Comparison of ENCODE assay signal across 23 cellular contexts in genomic region chr12:29559194-29559593, GRCh38.
A peak's percentile ranks its signal among the peaks of the same experiment; 100 is the strongest.
DNase-seq lines count a peak whose midpoint lies in the region; ATAC-seq, FAIRE-seq and TF ChIP-seq lines count a peak whose summit lies in the region.
"Had no signal": no experiment of that assay in that cellular context is flagged by ENCODE, and none has a peak within 500 bp of the region (broad histone marks: within the 10 kb centered on the region; RNA-seq: fewer than 3 reads in every experiment).

No MANE protein-coding gene starts in this region.

- peak overlapping the region; percentile 72 for H2AFZ ChIP-seq in endothelial cell of umbilical vein (ENCODE audit: low read depth, low read length)
- H2AFZ ChIP-seq in neuronal stem cell (ENCODE audit: low read length) = peak overlapping the region; percentile 41
- H2AFZ ChIP-seq: GM23338 had no signal

- ATAC-seq in heart right ventricle = peak in 1 of 8 donors; percentile 24
- ATAC-seq in left ventricle myocardium superior = no peak
- ATAC-seq in activated T-helper 17 cell treated with anti-CD3 and anti-CD28 coated beads, Interleukin-2, amount 50 U/mL, for 72 hours (replicated peaks) = no peak
- no peak for ATAC-seq in HG03139 (IDR thresholded peaks at IDR 0.05; ENCODE audit: unreplicated experiment)

- no peak for FAIRE-seq in endothelial cell of umbilical vein (lab: Jason Lieb, UNC)
- FAIRE-seq: keratinocyte, TTC549 had no signal

- no peak overlapping the region for H3K18ac ChIP-seq in neuronal stem cell (ENCODE audit: low read length)

- no peaks in the 10 kb centered on the region for H4K20me1 ChIP-seq in endothelial cell of umbilical vein (replicated peaks; ENCODE audit: control insufficient read depth, extremely low read depth, insufficient read depth, low read length)

- no peak overlapping the region for H3K9ac ChIP-seq in endothelial cell of umbilical vein (replicated peaks; ENCODE audit: extremely low read depth, insufficient read depth, low read length)
- no peak overlapping the region for H3K9ac ChIP-seq in neuronal stem cell (ENCODE audit: low read depth, low read length, poor library complexity)

- no peak overlapping the region for H4K8ac ChIP-seq in neuronal stem cell (ENCODE audit: low read depth, low read length)

- H3K4me1 Mint-ChIP-seq in activated T-helper 17 cell treated with anti-CD3 and anti-CD28 coated beads, Interleukin-2, amount 50 U/mL, for 72 hours = no peaks in the 10 kb centered on the region

- H3K27ac Mint-ChIP-seq in activated T-helper 17 cell treated with anti-CD3 and anti-CD28 coated beads, Interleukin-2, amount 50 U/mL, for 72 hours = no peak overlapping the region
- H3K27ac Mint-ChIP-seq: activated CD4-positive, alpha-beta T cell treated with anti-CD3 and anti-CD28 coated beads, Interleukin-2, amount 10 ng/mL, durations not matched to agents 7 days and 5 days; CD4-positive, CD25-positive, alpha-beta regulatory T cell; endodermal cell; GM23338 had no signal

- H2BK12ac ChIP-seq in neuronal stem cell (ENCODE audit: low read length) = no peak overlapping the region

- H4K91ac ChIP-seq in neuronal stem cell (ENCODE audit: low read depth, low read length, poor library complexity) = no peak overlapping the region

- no peak overlapping the region for H2BK15ac ChIP-seq in neuronal stem cell (ENCODE audit: low read length)

- H3K9me1 ChIP-seq in endothelial cell of umbilical vein (replicated peaks; ENCODE audit: control insufficient read depth, extremely low read depth, insufficient read depth, low read length) = no peaks in the 10 kb centered on the region

- H3K79me2 ChIP-seq in endothelial cell of umbilical vein (ENCODE audit: control insufficient read depth, insufficient read depth, low read length) = no peaks in the 10 kb centered on the region

- TF ChIP-seq CTCF in heart right ventricle (IDR thresholded peaks at IDR 0.05) (no peak), endothelial cell of umbilical vein (IDR thresholded peaks at IDR 0.05; ENCODE audit: extremely low read depth in 1 of 2, insufficient read depth in 1 of 2, low read depth in 1 of 2, low read length in 2 of 2) (no peak), vagina (IDR thresholded peaks at IDR 0.05) (no peak)

- no peak overlapping the region for H2BK5ac ChIP-seq in neuronal stem cell (ENCODE audit: low read length)

- 53 to 71% methylated on average over 4 of the region's 4 CpGs for WGBS in heart right ventricle, 2 donors
- WGBS in neuronal stem cell (ENCODE audit: extremely low coverage in 2 of 2, insufficient read length in 2 of 2, insufficient replicate concordance in 1 of 2), 2 donors = no CpG with 5 or more reads among the region's 4 CpGs

- CTCF ChIA-PET in endothelial cell of umbilical vein (lab: Charles Lee) = interaction anchor here (0.7 to 1.3 kb wide), 2 partner anchors 24 to 39 kb away, joined by 3 read pairs; no protein-coding TSS in a partner anchor

- POLR2A ChIA-PET in endothelial cell of umbilical vein (lab: Charles Lee) = no interaction called here

- H3K14ac ChIP-seq in neuronal stem cell (ENCODE audit: low read length) = no peak overlapping the region

- dilution Hi-C loops in endothelial cell of umbilical vein (cut with MboI; ENCODE audit: extremely low pct_ligation_motif_present, low sequenced_read_pairs) = no loop called here

- H3K4ac ChIP-seq in neuronal stem cell (ENCODE audit: low read length) = no peak overlapping the region

- no TSS peak for BruUV-seq in endothelial cell of umbilical vein (replicated peaks; lab: Mats Ljungman, UMichigan)

- no peak overlapping the region for H2BK120ac ChIP-seq in neuronal stem cell (ENCODE audit: low read depth, low read length)

- H3K9me3 ChIP-seq in heart right ventricle (no peaks in the 10 kb centered on the region), endothelial cell of umbilical vein (replicated peaks; ENCODE audit: control insufficient read depth, insufficient read depth, low read length) (no peaks in the 10 kb centered on the region), neuronal stem cell (replicated peaks in 1 of 2; ENCODE audit: control insufficient read depth in 2 of 2, insufficient read depth in 1 of 2, low read depth in 1 of 2, low read length in 2 of 2) (no peaks in the 10 kb centered on the region), vagina (no peaks in the 10 kb centered on the region)
- H3K9me3 ChIP-seq: sigmoid colon had no signal

- DNase-seq in heart right ventricle (no peak), left ventricle myocardium superior (no peak), endothelial cell of umbilical vein (ENCODE audit: low read depth, low spot score) (peak; percentile 45), neuronal stem cell (ENCODE audit: low spot score) (no peak), vagina (ENCODE audit: extremely low spot score in 2 of 2) (no peak), CD1c-positive myeloid dendritic cell (ENCODE audit: extremely low spot score) (no peak)
- DNase-seq: activated CD4-positive, alpha-beta T cell treated with anti-CD3 and anti-CD28 coated beads, Interleukin-2, amount 10 ng/mL, durations not matched to agents 7 days and 5 days; activated gamma-delta T cell treated with Interleukin-2 at 50 U/mL for 16 hours; anterior cingulate cortex; CD4-positive, CD25-positive, alpha-beta regulatory T cell; DMS153; endodermal cell; hypothalamus; NCI-H2081; NCI-H510A; sigmoid colon; stimulated activated CD4-positive, alpha-beta T cell treated with anti-CD3 and anti-CD28 coated beads, Interleukin-2, amount 100 ng/mL, for 24 hours had no signal

- H3K4me1 ChIP-seq in heart right ventricle = peaks cover 0 to 57% (median 40%) of the 10 kb centered on the region in 9 donors
- peaks cover 25% of the 10 kb centered on the region for H3K4me1 ChIP-seq in endothelial cell of umbilical vein (ENCODE audit: control insufficient read depth, extremely low read depth, insufficient read depth, low read length)
- H3K4me1 ChIP-seq in neuronal stem cell (ENCODE audit: control insufficient read depth in 2 of 2, insufficient read depth in 1 of 2, low read depth in 1 of 2, low read length in 2 of 2) = peaks cover 5 to 11% of the 10 kb centered on the region in 2 donors
- H3K4me1 ChIP-seq in vagina = peaks cover 21% of the 10 kb centered on the region

- H3K36me3 Mint-ChIP-seq in activated T-helper 17 cell treated with anti-CD3 and anti-CD28 coated beads, Interleukin-2, amount 50 U/mL, for 72 hours (ENCODE audit: low read depth) = no peaks in the 10 kb centered on the region
- H3K36me3 Mint-ChIP-seq: CD4-positive, CD25-positive, alpha-beta regulatory T cell had no signal

- H3K36me3 ChIP-seq in heart right ventricle (peaks cover 0 to 23% (median 0%) of the 10 kb centered on the region in 9 donors), endothelial cell of umbilical vein (ENCODE audit: control insufficient read depth in 2 of 2, extremely low read depth in 1 of 2, insufficient read depth in 2 of 2, low read length in 2 of 2) (no peaks in the 10 kb centered on the region), neuronal stem cell (replicated peaks in 1 of 2; ENCODE audit: control insufficient read depth in 2 of 2, insufficient read depth in 2 of 2, low read length in 2 of 2) (peaks cover 0 to 13% of the 10 kb centered on the region in 2 donors), vagina (no peaks in the 10 kb centered on the region)

- no peak overlapping the region for H3K23ac ChIP-seq in neuronal stem cell (ENCODE audit: low read depth, low read length, poor library complexity)

- H3K9me3 Mint-ChIP-seq in activated T-helper 17 cell treated with anti-CD3 and anti-CD28 coated beads, Interleukin-2, amount 50 U/mL, for 72 hours = no peaks in the 10 kb centered on the region
- H3K9me3 Mint-ChIP-seq: activated CD4-positive, alpha-beta T cell treated with anti-CD3 and anti-CD28 coated beads, Interleukin-2, amount 10 ng/mL, durations not matched to agents 7 days and 5 days; GM23338 had no signal

- no peak overlapping the region for H3K4me3 Mint-ChIP-seq in activated T-helper 17 cell treated with anti-CD3 and anti-CD28 coated beads, Interleukin-2, amount 50 U/mL, for 72 hours
- H3K4me3 Mint-ChIP-seq: activated CD4-positive, alpha-beta T cell treated with anti-CD3 and anti-CD28 coated beads, Interleukin-2, amount 10 ng/mL, durations not matched to agents 7 days and 5 days; CD4-positive, CD25-positive, alpha-beta regulatory T cell; endodermal cell; GM23338 had no signal

- H3K27me3 ChIP-seq in heart right ventricle (no peaks in the 10 kb centered on the region), endothelial cell of umbilical vein (ENCODE audit: control insufficient read depth in 2 of 2, insufficient read depth in 2 of 2, low read length in 2 of 2) (no peaks in the 10 kb centered on the region), neuronal stem cell (ENCODE audit: control insufficient read depth in 3 of 3, insufficient read depth in 3 of 3, low read depth in 1 of 3, low read length in 3 of 3) (no peaks in the 10 kb centered on the region), vagina (no peaks in the 10 kb centered on the region)
- H3K27me3 ChIP-seq: sigmoid colon had no signal

- H3K27ac ChIP-seq in heart right ventricle (peak overlapping the region in 9 of 10 donors; percentile 9 to 89 (median 74)), endothelial cell of umbilical vein (ENCODE audit: insufficient read depth, low read depth, low read length) (no peak overlapping the region), neuronal stem cell (replicated peaks; ENCODE audit: low read length) (no peak overlapping the region), vagina (peak overlapping the region; percentile 0)
- H3K27ac ChIP-seq: HL-60 had no signal

- H3K4me2 ChIP-seq in endothelial cell of umbilical vein (ENCODE audit: insufficient read depth, low read length) (peak overlapping the region; percentile 38), neuronal stem cell (ENCODE audit: insufficient read depth, low read length, poor library complexity, severe bottlenecking) (no peak overlapping the region)
- H3K4me2 ChIP-seq: GM23338 had no signal

- peaks cover 32% of the 10 kb centered on the region for H3K27me3 Mint-ChIP-seq in activated T-helper 17 cell treated with anti-CD3 and anti-CD28 coated beads, Interleukin-2, amount 50 U/mL, for 72 hours

- no peak overlapping the region for H2AK5ac ChIP-seq in neuronal stem cell (ENCODE audit: low read depth, low read length)

- no peak for TF ChIP-seq POLR2A in endothelial cell of umbilical vein (IDR thresholded peaks at IDR 0.05; ENCODE audit: low read depth, low read length)
- no peak for TF ChIP-seq POLR2A in vagina (IDR thresholded peaks at IDR 0.05)

- H3K79me1 ChIP-seq in neuronal stem cell (ENCODE audit: low read depth, low read length) = no peaks in the 10 kb centered on the region

- H3K4me3 ChIP-seq in heart right ventricle (peak overlapping the region in 1 of 10 donors; percentile 3), endothelial cell of umbilical vein (replicated peaks in 1 of 3; ENCODE audit: insufficient read depth in 1 of 3, low read depth in 1 of 3, low read length in 3 of 3) (no peak overlapping the region), neuronal stem cell (ENCODE audit: low read length in 2 of 2) (no peak overlapping the region), vagina (no peak overlapping the region)
- H3K4me3 ChIP-seq: GM23338, sigmoid colon had no signal

- intact Hi-C loops in heart right ventricle (cut with DNase I) (loop anchor here in 7 of 10 donors (10.0 kb wide), 5 partner anchors 76 to 336 kb away; partner anchors contain the start of gene TMTC1 (in 2 of the 7)), left ventricle myocardium superior (cut with micrococcal nuclease) (no loop called here), endothelial cell of umbilical vein (cut with micrococcal nuclease) (no loop called here), vagina (cut with DNase I) (no loop called here)

Comparison
In these comparisons a context has a peak if more than half of its experiments do, and no peak if none do; other contexts are left out.
1. intact Hi-C loops: an anchor here in heart right ventricle (10.0 kb wide); none called in left ventricle myocardium superior, endothelial cell of umbilical vein and vagina.
2. H3K27ac ChIP-seq: peak in heart right ventricle (9 of 10) and vagina (single experiment); none in endothelial cell of umbilical vein (single experiment) and neuronal stem cell (single experiment).